Comparison of ENCODE assay signal across 1 cellular context in the genomic region with DNA sequence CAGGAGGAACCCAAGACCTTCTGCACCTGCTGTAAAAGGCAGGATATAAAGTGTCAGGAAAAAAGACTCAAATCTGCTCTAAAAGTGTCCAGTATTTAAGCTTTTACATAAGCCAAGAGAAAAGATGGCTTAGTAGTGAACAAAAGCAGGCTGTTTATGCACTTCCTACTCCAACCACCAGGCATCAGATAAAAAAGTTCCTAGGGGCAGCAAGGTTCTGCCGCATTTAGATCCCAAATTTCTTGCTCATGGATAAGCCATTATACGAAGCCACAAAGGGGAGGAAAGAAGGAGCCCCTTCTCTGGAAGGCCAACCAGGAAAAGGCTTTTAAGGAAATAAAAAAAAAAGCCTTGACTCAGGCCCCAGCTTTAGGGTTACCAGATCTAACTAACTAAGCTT.
TF ChIP-seq lines count a peak whose summit lies in the region.

No MANE protein-coding gene starts in this region.

TF ChIP-seq in A549, 52 proteins besides CTCF, POLR2A, EP300 and RAD21 (continued from another document):
- TF ChIP-seq, protein P1, sequence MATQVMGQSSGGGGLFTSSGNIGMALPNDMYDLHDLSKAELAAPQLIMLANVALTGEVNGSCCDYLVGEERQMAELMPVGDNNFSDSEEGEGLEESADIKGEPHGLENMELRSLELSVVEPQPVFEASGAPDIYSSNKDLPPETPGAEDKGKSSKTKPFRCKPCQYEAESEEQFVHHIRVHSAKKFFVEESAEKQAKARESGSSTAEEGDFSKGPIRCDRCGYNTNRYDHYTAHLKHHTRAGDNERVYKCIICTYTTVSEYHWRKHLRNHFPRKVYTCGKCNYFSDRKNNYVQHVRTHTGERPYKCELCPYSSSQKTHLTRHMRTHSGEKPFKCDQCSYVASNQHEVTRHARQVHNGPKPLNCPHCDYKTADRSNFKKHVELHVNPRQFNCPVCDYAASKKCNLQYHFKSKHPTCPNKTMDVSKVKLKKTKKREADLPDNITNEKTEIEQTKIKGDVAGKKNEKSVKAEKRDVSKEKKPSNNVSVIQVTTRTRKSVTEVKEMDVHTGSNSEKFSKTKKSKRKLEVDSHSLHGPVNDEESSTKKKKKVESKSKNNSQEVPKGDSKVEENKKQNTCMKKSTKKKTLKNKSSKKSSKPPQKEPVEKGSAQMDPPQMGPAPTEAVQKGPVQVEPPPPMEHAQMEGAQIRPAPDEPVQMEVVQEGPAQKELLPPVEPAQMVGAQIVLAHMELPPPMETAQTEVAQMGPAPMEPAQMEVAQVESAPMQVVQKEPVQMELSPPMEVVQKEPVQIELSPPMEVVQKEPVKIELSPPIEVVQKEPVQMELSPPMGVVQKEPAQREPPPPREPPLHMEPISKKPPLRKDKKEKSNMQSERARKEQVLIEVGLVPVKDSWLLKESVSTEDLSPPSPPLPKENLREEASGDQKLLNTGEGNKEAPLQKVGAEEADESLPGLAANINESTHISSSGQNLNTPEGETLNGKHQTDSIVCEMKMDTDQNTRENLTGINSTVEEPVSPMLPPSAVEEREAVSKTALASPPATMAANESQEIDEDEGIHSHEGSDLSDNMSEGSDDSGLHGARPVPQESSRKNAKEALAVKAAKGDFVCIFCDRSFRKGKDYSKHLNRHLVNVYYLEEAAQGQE (IDR thresholded peaks at IDR 0.05) = no peak
- TF ChIP-seq RCOR1 (IDR thresholded peaks at IDR 0.05; ENCODE audit: low read depth, low read length) (no peak), CBX8 (IDR thresholded peaks at IDR 0.05) (no peak), ZC3H11A (IDR thresholded peaks at IDR 0.05) (no peak)
